Comparison of ENCODE assay signal across 1 cellular context in the genomic region with DNA sequence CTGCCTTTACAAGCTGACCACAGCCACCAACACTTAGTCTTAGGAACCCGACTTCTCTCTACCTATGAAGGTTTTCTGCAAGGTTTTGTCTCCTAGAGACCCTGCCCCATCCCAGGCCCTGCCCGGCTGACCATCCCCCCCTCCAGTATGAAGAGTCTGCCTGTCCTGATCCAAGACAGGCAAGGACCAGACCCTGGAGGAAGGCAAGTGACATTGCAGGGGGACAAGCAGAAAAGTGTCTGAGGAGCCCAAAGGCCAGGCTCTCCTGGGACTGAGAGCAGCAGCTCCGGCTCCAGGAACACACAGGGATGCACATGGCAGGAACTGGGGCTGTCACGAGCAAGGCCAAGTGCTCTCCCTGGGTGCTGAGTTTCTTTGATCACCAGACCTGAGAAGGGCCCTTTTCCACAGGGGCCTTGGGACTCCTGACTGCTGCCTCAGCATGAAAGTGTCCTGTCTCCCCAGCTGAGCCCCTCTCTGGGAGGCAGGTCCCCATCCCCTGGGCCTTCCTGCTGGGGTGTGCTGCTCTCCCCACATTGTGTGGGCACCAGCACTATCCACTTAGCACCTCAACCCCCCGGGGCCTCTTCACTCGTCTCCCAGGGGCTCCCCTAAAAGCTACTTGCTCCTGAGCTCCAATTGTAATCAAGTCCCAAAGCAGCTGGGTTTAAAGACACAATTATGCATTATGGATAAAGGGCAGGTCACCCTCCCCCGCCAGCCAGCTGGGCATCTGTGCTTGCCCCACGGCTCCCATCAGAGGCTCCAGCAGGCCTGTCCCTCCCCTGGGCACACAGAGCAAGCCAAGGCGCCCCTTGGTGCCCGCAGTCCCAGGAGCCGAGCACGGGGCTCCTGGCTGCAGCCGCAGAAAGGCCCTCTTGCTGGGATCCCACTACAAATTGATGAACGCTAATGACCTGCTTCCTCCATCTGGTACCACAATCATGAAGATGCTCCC.
TF ChIP-seq lines count a peak whose summit lies in the region.

No MANE protein-coding gene starts in this region.

TF ChIP-seq in GM23338, 12 proteins besides CTCF, POLR2A, EP300 and RAD21 (continued from another document):
- TF ChIP-seq, protein P1, sequence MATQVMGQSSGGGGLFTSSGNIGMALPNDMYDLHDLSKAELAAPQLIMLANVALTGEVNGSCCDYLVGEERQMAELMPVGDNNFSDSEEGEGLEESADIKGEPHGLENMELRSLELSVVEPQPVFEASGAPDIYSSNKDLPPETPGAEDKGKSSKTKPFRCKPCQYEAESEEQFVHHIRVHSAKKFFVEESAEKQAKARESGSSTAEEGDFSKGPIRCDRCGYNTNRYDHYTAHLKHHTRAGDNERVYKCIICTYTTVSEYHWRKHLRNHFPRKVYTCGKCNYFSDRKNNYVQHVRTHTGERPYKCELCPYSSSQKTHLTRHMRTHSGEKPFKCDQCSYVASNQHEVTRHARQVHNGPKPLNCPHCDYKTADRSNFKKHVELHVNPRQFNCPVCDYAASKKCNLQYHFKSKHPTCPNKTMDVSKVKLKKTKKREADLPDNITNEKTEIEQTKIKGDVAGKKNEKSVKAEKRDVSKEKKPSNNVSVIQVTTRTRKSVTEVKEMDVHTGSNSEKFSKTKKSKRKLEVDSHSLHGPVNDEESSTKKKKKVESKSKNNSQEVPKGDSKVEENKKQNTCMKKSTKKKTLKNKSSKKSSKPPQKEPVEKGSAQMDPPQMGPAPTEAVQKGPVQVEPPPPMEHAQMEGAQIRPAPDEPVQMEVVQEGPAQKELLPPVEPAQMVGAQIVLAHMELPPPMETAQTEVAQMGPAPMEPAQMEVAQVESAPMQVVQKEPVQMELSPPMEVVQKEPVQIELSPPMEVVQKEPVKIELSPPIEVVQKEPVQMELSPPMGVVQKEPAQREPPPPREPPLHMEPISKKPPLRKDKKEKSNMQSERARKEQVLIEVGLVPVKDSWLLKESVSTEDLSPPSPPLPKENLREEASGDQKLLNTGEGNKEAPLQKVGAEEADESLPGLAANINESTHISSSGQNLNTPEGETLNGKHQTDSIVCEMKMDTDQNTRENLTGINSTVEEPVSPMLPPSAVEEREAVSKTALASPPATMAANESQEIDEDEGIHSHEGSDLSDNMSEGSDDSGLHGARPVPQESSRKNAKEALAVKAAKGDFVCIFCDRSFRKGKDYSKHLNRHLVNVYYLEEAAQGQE (IDR thresholded peaks at IDR 0.05; ENCODE audit: unreplicated experiment), result no peak
